In the genomic region with DNA sequence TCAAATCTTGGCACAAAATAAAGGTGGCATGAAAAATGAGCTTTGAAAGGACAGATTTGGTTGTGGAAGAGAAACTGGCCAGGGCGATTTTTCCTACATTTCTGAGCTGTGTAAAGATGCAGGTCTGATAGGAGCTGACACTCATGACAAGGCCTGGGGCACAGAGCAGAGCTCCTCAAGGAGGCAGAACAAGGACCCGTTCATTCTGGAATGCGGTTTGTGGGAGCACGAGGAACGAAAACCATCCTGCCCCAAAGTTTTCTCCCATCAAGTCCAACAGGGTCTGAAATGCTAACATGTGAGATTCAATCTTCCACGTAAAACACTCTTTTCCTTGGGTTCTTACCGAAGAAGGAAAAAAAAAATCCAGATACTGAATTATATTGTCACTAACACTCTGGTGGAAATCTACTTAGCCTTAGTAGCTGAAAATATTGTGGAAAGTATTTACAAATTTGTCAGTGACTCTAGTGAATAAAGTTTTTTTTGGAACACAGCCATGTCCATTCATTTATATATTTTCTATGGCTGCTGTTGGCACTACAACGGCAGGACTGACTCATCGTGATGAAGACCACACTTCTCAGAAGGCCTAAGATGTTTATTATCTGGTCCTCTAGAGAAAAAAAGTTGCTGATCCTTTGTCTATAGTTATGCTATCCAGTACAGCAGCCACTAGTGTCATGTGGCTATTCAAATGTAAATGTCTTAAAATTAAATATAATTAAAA, we compare ENCODE assay signal across 22 cellular contexts.
DNase-seq lines count a peak whose midpoint lies in the region; ATAC-seq, FAIRE-seq and TF ChIP-seq lines count a peak whose summit lies in the region.
"Had no signal": no experiment of that assay in that cellular context is flagged by ENCODE, and none has a peak within 500 bp of the region (broad histone marks: within the 10 kb centered on the region; RNA-seq: fewer than 3 reads in every experiment).

No MANE protein-coding gene starts in this region.

- TF ChIP-seq RAD21 in A549 (conservative IDR thresholded peaks at IDR 0.05 in 1 of 2, IDR thresholded peaks at IDR 0.05 in 1 of 2): no peak

- no peak overlapping the region for H3K4me3 ChIP-seq in A549
- no peak overlapping the region for H3K4me3 ChIP-seq in SJSA1
- H3K4me3 ChIP-seq in choroid plexus epithelial cell (ENCODE audit: low read depth, low read length): no peak overlapping the region
- H3K4me3 ChIP-seq: ascending aorta, stomach, uterus had no signal

- peaks cover 21% of the 10 kb centered on the region for H3K4me1 ChIP-seq in A549
- H3K4me1 ChIP-seq in SJSA1 (replicated peaks): peaks cover 14% of the 10 kb centered on the region
- H3K4me1 ChIP-seq: uterus had no signal

- peak overlapping the region; percentile 9 to 49; a peak in 3 of 6 replicates for H3K27ac ChIP-seq in A549
- peak overlapping the region; percentile 32 for H3K27ac ChIP-seq in SJSA1
- H3K27ac ChIP-seq: RWPE1, stomach, uterus had no signal

- no peaks in the 10 kb centered on the region for H3K4me1 Mint-ChIP-seq in activated T-cell treated with anti-CD3 and anti-CD28 coated beads, Interleukin-2, amount 50 U/mL, for 4 hours (ENCODE audit: low read depth)
- H3K4me1 Mint-ChIP-seq: activated B cell treated with CpG ODN at 0.5 μM for 24 hours; CD4-positive, CD25-positive, alpha-beta regulatory T cell; natural killer cell had no signal

- H3K27me3 Mint-ChIP-seq in activated T-cell treated with anti-CD3 and anti-CD28 coated beads, Interleukin-2, amount 50 U/mL, for 4 hours (ENCODE audit: low read depth): no peaks in the 10 kb centered on the region
- H3K27me3 Mint-ChIP-seq: activated B cell treated with CpG ODN at 0.5 μM for 24 hours; CD4-positive, CD25-positive, alpha-beta regulatory T cell; progenitor cell of endocrine pancreas had no signal

- peak; percentile 68 for FAIRE-seq in A549 (lab: Jason Lieb, UNC)
- FAIRE-seq: A204.1 had no signal

- no peak for TF ChIP-seq EP300 in A549 (IDR thresholded peaks at IDR 0.05)

- H3K36me3 Mint-ChIP-seq in activated T-cell treated with anti-CD3 and anti-CD28 coated beads, Interleukin-2, amount 50 U/mL, for 4 hours (ENCODE audit: insufficient read depth): no peaks in the 10 kb centered on the region
- H3K36me3 Mint-ChIP-seq: CD4-positive, CD25-positive, alpha-beta regulatory T cell; natural killer cell had no signal

- ATAC-seq in A549 (no peak), HG02678 (IDR thresholded peaks at IDR 0.05; ENCODE audit: unreplicated experiment) (no peak)
- no peak for ATAC-seq in activated T-cell treated with anti-CD3 and anti-CD28 coated beads, Interleukin-2, amount 50 U/mL, for 4 hours
- ATAC-seq: natural killer cell had no signal

- intact Hi-C loops in cardiac septum (cut with DNase I): no loop called here

- TF ChIP-seq POLR2A in A549 (IDR thresholded peaks at IDR 0.05; ENCODE audit: low read length): no peak

- TF ChIP-seq CTCF in A549 (IDR thresholded peaks at IDR 0.05) (no peak), choroid plexus epithelial cell (conservative IDR thresholded peaks at IDR 0.05; ENCODE audit: low read depth, low read length) (no peak)

- no peaks in the 10 kb centered on the region for H3K36me3 ChIP-seq in SJSA1
- H3K36me3 ChIP-seq: ascending aorta, stomach, uterus had no signal

- WGBS in A549 (ENCODE audit: missing lambda C conversion rate): 67% methylated on average over 9 of the region's 9 CpGs

- H3K4me2 ChIP-seq in A549: peak overlapping the region; percentile 21; the same call in 2 of the 3 replicates

- H3K9me3 ChIP-seq in A549 (no peaks in the 10 kb centered on the region), SJSA1 (replicated peaks) (no peaks in the 10 kb centered on the region)
- H3K9me3 ChIP-seq: ascending aorta, stomach, uterus had no signal

- CTCF ChIA-PET in A549 (lab: Yijun Ruan, JAX): interaction anchor here (1.0 kb wide), 1 partner anchor 12 kb away, joined by 3 read pairs; no protein-coding TSS in a partner anchor

- no peaks in the 10 kb centered on the region for H3K9me3 Mint-ChIP-seq in activated T-cell treated with anti-CD3 and anti-CD28 coated beads, Interleukin-2, amount 50 U/mL, for 4 hours
- H3K9me3 Mint-ChIP-seq: activated B cell treated with CpG ODN at 0.5 μM for 24 hours; natural killer cell; T-helper 1 cell treated with Interleukin-12 subunit alpha and Interleukin-12 subunit beta and Interleukin-4 antibody, amounts not matched to agents 30 μg/mL and 1 μg/mL, for 36 hours had no signal

- no peak overlapping the region for H3K4me3 Mint-ChIP-seq in activated T-cell treated with anti-CD3 and anti-CD28 coated beads, Interleukin-2, amount 50 U/mL, for 4 hours
- H3K4me3 Mint-ChIP-seq: activated B cell treated with CpG ODN at 0.5 μM for 24 hours; CD4-positive, CD25-positive, alpha-beta regulatory T cell; natural killer cell; T-helper 1 cell treated with Interleukin-12 subunit alpha and Interleukin-12 subunit beta and Interleukin-4 antibody, amounts not matched to agents 30 μg/mL and 1 μg/mL, for 36 hours had no signal

- DNase-seq in A549 (ENCODE audit: low read depth in 1 of 2, low spot score in 1 of 2): no peak
- peak; percentile 70 to 86 for DNase-seq in SJSA1 (ENCODE audit: low read depth in 1 of 2, low spot score in 2 of 2)
- DNase-seq in choroid plexus epithelial cell (ENCODE audit: low read depth): peak; percentile 65
- DNase-seq in kidney tubule cell (ENCODE audit: low spot score): peak; percentile 42
- no peak for DNase-seq in activated T-cell treated with anti-CD3 and anti-CD28 coated beads, Interleukin-2, amount 50 U/mL, for 4 hours
- DNase-seq in NOMO-1 treated with DMSO at 0.1 percent for 48 hours (lab: John Stamatoyannopoulos, UW; ENCODE audit: unreplicated experiment): no peak
- no peak for DNase-seq in cardiac septum (ENCODE audit: low spot score)
- DNase-seq: activated B cell treated with CpG ODN at 0.5 μM for 24 hours; activated gamma-delta T cell treated with Interleukin-2 at 50 U/mL for 16 hours; CD4-positive, CD25-positive, alpha-beta regulatory T cell; DMS79 treated with DMSO at 0.1 percent for 48 hours; effector CD4-positive, alpha-beta T cell; natural killer cell; NCI-H1048; stomach; uterus had no signal

- POLR2A ChIA-PET in A549 (lab: Yijun Ruan, JAX): no interaction called here

- H3K27me3 ChIP-seq in SJSA1 (replicated peaks): no peaks in the 10 kb centered on the region
- H3K27me3 ChIP-seq: ascending aorta, stomach, uterus had no signal

TF ChIP-seq in A549, 52 proteins besides CTCF, POLR2A, EP300 and RAD21:
- TF ChIP-seq, protein P1, sequence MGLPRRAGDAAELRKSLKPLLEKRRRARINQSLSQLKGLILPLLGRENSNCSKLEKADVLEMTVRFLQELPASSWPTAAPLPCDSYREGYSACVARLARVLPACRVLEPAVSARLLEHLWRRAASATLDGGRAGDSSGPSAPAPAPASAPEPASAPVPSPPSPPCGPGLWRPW (IDR thresholded peaks at IDR 0.05): no peak
- TF ChIP-seq NPAS2 (CRISPR knock-in tag; IDR thresholded peaks at IDR 0.05; ENCODE audit: borderline replicate concordance) (no peak), EHMT2 (IDR thresholded peaks at IDR 0.05; ENCODE audit: low read depth) (no peak), FOSL2 (IDR thresholded peaks at IDR 0.05) (no peak), FOSL2 (CRISPR knock-in tag; IDR thresholded peaks at IDR 0.05) (peak; percentile 23; the same call in 1 of the 2 replicates)

Comparison
In these comparisons a context has a peak if more than half of its experiments do, and no peak if none do; other contexts are left out.
1. DNase-seq: peak in SJSA1 (2 of 2), choroid plexus epithelial cell (single experiment) and kidney tubule cell (single experiment); none in A549 (0 of 2), activated T-cell treated with anti-CD3 and anti-CD28 coated beads, Interleukin-2, amount 50 U/mL, for 4 hours (single experiment), NOMO-1 treated with DMSO at 0.1 percent for 48 hours (single experiment) and cardiac septum (single experiment).